1 cellular context compared by ENCODE assay signal in genomic region chr12:31728917-31729640, GRCh38.
A peak's percentile ranks its signal among the peaks of the same experiment; 100 is the strongest.
TF ChIP-seq lines count a peak whose summit lies in the region.

TSS of gene AMN1 (minus strand) at chr12:31729021. CDS start at chr12:31729008, 13 bp downstream.

TF ChIP-seq in HepG2, 621 proteins besides CTCF, POLR2A, EP300 and RAD21 (continued from another document and continues in another):
- TF ChIP-seq, protein P1, sequence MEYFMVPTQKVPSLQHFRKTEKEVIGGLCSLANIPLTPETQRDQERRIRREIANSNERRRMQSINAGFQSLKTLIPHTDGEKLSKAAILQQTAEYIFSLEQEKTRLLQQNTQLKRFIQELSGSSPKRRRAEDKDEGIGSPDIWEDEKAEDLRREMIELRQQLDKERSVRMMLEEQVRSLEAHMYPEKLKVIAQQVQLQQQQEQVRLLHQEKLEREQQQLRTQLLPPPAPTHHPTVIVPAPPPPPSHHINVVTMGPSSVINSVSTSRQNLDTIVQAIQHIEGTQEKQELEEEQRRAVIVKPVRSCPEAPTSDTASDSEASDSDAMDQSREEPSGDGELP (IDR thresholded peaks at IDR 0.05; ENCODE audit: borderline replicate concordance, low read depth): no peak
- TF ChIP-seq THAP11 (CRISPR knock-in tag; IDR thresholded peaks at IDR 0.05): peak; percentile 98
- TF ChIP-seq, protein P2, sequence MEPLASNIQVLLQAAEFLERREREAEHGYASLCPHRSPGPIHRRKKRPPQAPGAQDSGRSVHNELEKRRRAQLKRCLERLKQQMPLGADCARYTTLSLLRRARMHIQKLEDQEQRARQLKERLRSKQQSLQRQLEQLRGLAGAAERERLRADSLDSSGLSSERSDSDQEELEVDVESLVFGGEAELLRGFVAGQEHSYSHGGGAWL (CRISPR knock-in tag; IDR thresholded peaks at IDR 0.05): peak; percentile 78
- no peak for TF ChIP-seq POLR2AphosphoS2 (IDR thresholded peaks at IDR 0.05; ENCODE audit: low read depth, low read length)
- peak; percentile 41 for TF ChIP-seq ZNF883 (CRISPR knock-in tag; IDR thresholded peaks at IDR 0.05; ENCODE audit: not compliant biosample characterization)
- TF ChIP-seq NR3C1 (CRISPR knock-in tag; IDR thresholded peaks at IDR 0.05): no peak
- TF ChIP-seq NR2F6 (IDR thresholded peaks at IDR 0.05): no peak
- TF ChIP-seq NR2F6 (CRISPR knock-in tag; IDR thresholded peaks at IDR 0.05): no peak
- TF ChIP-seq NFKBIZ (CRISPR knock-in tag; IDR thresholded peaks at IDR 0.05): no peak
- no peak for TF ChIP-seq ZNF75D (CRISPR knock-in tag; IDR thresholded peaks at IDR 0.05; ENCODE audit: borderline replicate concordance)
- TF ChIP-seq MATR3 (CRISPR knock-in tag; IDR thresholded peaks at IDR 0.05): no peak
- TF ChIP-seq ZNF607 (CRISPR knock-in tag; IDR thresholded peaks at IDR 0.05; ENCODE audit: borderline replicate concordance): peak; percentile 85; the same call in 1 of the 2 replicates
- peak; percentile 33; the same call in 1 of the 2 replicates for TF ChIP-seq BHLHE40 (IDR thresholded peaks at IDR 0.05; ENCODE audit: low read length)
- TF ChIP-seq ZNF530 (CRISPR knock-in tag; IDR thresholded peaks at IDR 0.05; ENCODE audit: low read depth): no peak
- TF ChIP-seq MLLT10 (CRISPR knock-in tag; IDR thresholded peaks at IDR 0.05): no peak
- TF ChIP-seq, protein P3, sequence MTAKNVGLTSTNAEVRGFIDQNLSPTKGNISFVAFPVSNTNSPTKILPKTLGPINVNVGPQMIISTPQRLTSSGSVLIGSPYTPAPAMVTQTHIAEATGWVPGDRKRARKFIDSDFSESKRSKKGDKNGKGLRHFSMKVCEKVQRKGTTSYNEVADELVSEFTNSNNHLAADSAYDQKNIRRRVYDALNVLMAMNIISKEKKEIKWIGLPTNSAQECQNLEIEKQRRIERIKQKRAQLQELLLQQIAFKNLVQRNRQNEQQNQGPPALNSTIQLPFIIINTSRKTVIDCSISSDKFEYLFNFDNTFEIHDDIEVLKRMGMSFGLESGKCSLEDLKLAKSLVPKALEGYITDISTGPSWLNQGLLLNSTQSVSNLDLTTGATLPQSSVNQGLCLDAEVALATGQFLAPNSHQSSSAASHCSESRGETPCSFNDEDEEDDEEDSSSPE (CRISPR knock-in tag; IDR thresholded peaks at IDR 0.05): peak; percentile 64
- TF ChIP-seq, protein P4, sequence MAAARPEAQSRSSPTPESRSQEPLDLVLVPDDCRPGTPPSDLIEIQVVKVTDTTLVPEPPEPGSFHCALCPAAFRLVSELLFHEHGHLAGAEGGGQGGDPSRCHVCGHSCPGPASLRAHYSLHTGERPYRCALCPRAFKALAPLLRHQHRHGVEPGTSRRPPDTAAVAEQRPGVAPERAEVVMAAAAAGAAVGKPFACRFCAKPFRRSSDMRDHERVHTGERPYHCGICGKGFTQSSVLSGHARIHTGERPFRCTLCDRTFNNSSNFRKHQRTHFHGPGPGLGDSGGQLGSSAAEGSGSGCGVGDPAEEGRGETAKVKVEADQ (CRISPR knock-in tag; IDR thresholded peaks at IDR 0.05; ENCODE audit: borderline replicate concordance): peak; percentile 62
- no peak for TF ChIP-seq TOE1 (CRISPR knock-in tag; IDR thresholded peaks at IDR 0.05)
- no peak for TF ChIP-seq ZNF12 (CRISPR knock-in tag; IDR thresholded peaks at IDR 0.05)
- no peak for TF ChIP-seq ZNF569 (CRISPR knock-in tag; IDR thresholded peaks at IDR 0.05; ENCODE audit: borderline replicate concordance)
- TF ChIP-seq CCDC6 (CRISPR knock-in tag; IDR thresholded peaks at IDR 0.05): peak; percentile 67; the same call in 1 of the 2 replicates
- TF ChIP-seq ZNF572 (CRISPR knock-in tag; IDR thresholded peaks at IDR 0.05): no peak
- peak; percentile 48 for TF ChIP-seq SMAD3 (CRISPR knock-in tag; IDR thresholded peaks at IDR 0.05)
- no peak for TF ChIP-seq NPAS2 (CRISPR knock-in tag; IDR thresholded peaks at IDR 0.05; ENCODE audit: borderline replicate concordance)
- TF ChIP-seq, protein P5, sequence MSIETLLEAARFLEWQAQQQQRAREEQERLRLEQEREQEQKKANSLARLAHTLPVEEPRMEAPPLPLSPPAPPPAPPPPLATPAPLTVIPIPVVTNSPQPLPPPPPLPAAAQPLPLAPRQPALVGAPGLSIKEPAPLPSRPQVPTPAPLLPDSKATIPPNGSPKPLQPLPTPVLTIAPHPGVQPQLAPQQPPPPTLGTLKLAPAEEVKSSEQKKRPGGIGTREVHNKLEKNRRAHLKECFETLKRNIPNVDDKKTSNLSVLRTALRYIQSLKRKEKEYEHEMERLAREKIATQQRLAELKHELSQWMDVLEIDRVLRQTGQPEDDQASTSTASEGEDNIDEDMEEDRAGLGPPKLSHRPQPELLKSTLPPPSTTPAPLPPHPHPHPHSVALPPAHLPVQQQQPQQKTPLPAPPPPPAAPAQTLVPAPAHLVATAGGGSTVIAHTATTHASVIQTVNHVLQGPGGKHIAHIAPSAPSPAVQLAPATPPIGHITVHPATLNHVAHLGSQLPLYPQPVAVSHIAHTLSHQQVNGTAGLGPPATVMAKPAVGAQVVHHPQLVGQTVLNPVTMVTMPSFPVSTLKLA (IDR thresholded peaks at IDR 0.05): peak; percentile 37
- no peak for TF ChIP-seq ATRX (CRISPR knock-in tag; IDR thresholded peaks at IDR 0.05; ENCODE audit: borderline replicate concordance)
- peak; percentile 93 for TF ChIP-seq ZNF687 (CRISPR knock-in tag; IDR thresholded peaks at IDR 0.05)
- TF ChIP-seq ZNF350 (CRISPR knock-in tag; IDR thresholded peaks at IDR 0.05; ENCODE audit: borderline replicate concordance, low read depth): peak; percentile 85; the same call in 1 of the 2 replicates
- TF ChIP-seq HOXA5 (CRISPR knock-in tag; IDR thresholded peaks at IDR 0.05): 0 out of 2 replicates have a peak, but pooled peaks have one; percentile 66
- TF ChIP-seq SALL2 (CRISPR knock-in tag; IDR thresholded peaks at IDR 0.05): no peak
- TF ChIP-seq ZFP62 (CRISPR knock-in tag; IDR thresholded peaks at IDR 0.05): no peak
- peak; percentile 72; the same call in 1 of the 2 replicates for TF ChIP-seq ELF3 (CRISPR knock-in tag; IDR thresholded peaks at IDR 0.05)
- TF ChIP-seq STAT6 (CRISPR knock-in tag; IDR thresholded peaks at IDR 0.05; ENCODE audit: borderline replicate concordance): no peak
- TF ChIP-seq ZNF142 (CRISPR knock-in tag; IDR thresholded peaks at IDR 0.05): no peak
- TF ChIP-seq MIER2 (CRISPR knock-in tag; IDR thresholded peaks at IDR 0.05): no peak; the same call in 1 of the 2 replicates
- no peak for TF ChIP-seq DPF2 (CRISPR knock-in tag; IDR thresholded peaks at IDR 0.05; ENCODE audit: borderline replicate concordance, low read depth)
- TF ChIP-seq HOXA7 (CRISPR knock-in tag; IDR thresholded peaks at IDR 0.05): no peak
- no peak for TF ChIP-seq CBFB (CRISPR knock-in tag; IDR thresholded peaks at IDR 0.05)
- peak; percentile 52; the same call in 1 of the 2 replicates for TF ChIP-seq ARHGAP35 (CRISPR knock-in tag; IDR thresholded peaks at IDR 0.05; ENCODE audit: borderline replicate concordance)
- no peak for TF ChIP-seq TERF1 (CRISPR knock-in tag; IDR thresholded peaks at IDR 0.05)
- TF ChIP-seq ZNF333 (CRISPR knock-in tag; IDR thresholded peaks at IDR 0.05; ENCODE audit: borderline replicate concordance): 0 out of 2 replicates have a peak, but pooled peaks have one; percentile 80
- peak; percentile 96 for TF ChIP-seq ZBTB8A (CRISPR knock-in tag; IDR thresholded peaks at IDR 0.05; ENCODE audit: borderline replicate concordance, low read depth)
- TF ChIP-seq FOXA3 (CRISPR knock-in tag; IDR thresholded peaks at IDR 0.05): peak; percentile 43; the same call in 1 of the 2 replicates
